Comparison of ENCODE assay signal across 38 cellular contexts in the genomic region with DNA sequence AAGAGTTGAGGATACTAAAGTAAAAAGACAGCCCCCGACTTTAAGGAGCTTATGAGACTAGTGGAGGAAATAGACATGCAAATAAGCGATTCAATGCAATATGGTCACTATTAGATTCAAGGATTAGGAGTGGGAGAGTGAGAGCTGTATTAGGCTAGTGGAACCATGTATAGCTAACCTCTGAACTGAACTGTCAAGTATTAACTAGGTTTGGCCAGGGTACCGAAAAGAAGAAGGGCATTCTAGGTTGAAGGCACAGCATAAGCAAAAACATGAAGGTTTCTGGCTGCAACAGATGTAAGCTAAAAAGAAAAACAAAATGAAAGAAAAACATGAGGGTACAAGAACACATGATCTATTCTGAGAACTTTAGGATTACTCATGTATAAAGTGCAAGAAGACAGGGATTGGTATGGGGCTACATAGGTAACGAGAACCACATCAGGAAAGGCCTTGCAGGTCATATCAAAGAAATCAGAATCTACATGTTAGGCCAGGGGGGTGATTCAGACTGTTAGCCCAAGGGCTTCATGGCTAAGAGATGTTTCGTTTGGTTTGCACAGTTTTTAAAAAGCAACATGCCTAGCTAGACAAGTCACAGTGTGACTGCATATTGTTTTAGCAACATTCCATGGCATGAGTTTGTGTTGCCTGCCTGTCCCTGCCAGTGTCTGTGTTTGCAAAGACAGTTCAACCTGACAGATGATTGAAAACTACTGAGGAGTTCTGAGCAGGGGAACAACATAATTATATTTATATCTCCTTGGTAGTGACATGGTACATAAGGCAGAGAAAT. TPM values are rescaled to one million over a fixed set of nuclear protein-coding genes. Genes with fewer than 3 reads are reported as not detected.
"Had no signal": no experiment of that assay in that cellular context is flagged by ENCODE, and none has a peak within 500 bp of the region (broad histone marks: within the 10 kb centered on the region; RNA-seq: fewer than 3 reads in every experiment).

No MANE protein-coding gene starts in this region.

- H3K4me3 Mint-ChIP-seq: activated naive CD8-positive, alpha-beta T cell; effector memory CD8-positive, alpha-beta T cell; memory B cell; naive thymus-derived CD4-positive, alpha-beta T cell; neural progenitor cell; T-helper 1 cell treated with Interleukin-12 subunit alpha and Interleukin-12 subunit beta and Interleukin-4 antibody, amounts not matched to agents 30 μg/mL and 1 μg/mL, for 36 hours had no signal

- ATAC-seq: activated CD4-positive, CD25-positive, alpha-beta regulatory T cell treated with anti-CD3 and anti-CD28 coated beads, Interleukin-2, amount 50 U/mL, for 24 hours; body of pancreas; effector memory CD8-positive, alpha-beta T cell; esophagus mucosa; left cardiac atrium; naive thymus-derived CD4-positive, alpha-beta T cell; psoas muscle had no signal

- H3K9me3 Mint-ChIP-seq: effector memory CD8-positive, alpha-beta T cell; memory B cell; naive thymus-derived CD4-positive, alpha-beta T cell; neural progenitor cell; T-helper 1 cell treated with Interleukin-12 subunit alpha and Interleukin-12 subunit beta and Interleukin-4 antibody, amounts not matched to agents 30 μg/mL and 1 μg/mL, for 36 hours had no signal

- H3K27ac Mint-ChIP-seq: activated naive CD8-positive, alpha-beta T cell; effector memory CD8-positive, alpha-beta T cell; memory B cell; naive thymus-derived CD4-positive, alpha-beta T cell; neural progenitor cell; T-helper 1 cell treated with Interleukin-12 subunit alpha and Interleukin-12 subunit beta and Interleukin-4 antibody, amounts not matched to agents 30 μg/mL and 1 μg/mL, for 36 hours had no signal

- H3K4me3 ChIP-seq: body of pancreas, cardiac muscle cell, heart right ventricle, neural progenitor cell, psoas muscle, smooth muscle cell, transverse colon had no signal

- H3K9me3 ChIP-seq: body of pancreas, heart right ventricle, psoas muscle, transverse colon had no signal

- H3K36me3 ChIP-seq: cardiac muscle cell, heart right ventricle, neural progenitor cell, transverse colon, WERI-Rb-1 had no signal

- H3K79me2 ChIP-seq: parathyroid adenoma had no signal

- H3K9ac ChIP-seq: neural progenitor cell, parathyroid adenoma had no signal

- FAIRE-seq: TTC549, urothelium cell line had no signal

- H3K27ac ChIP-seq: body of pancreas, cardiac muscle cell, heart right ventricle, neural progenitor cell, parathyroid adenoma, psoas muscle, transverse colon, WERI-Rb-1 had no signal

- H3K4me2 ChIP-seq: neural progenitor cell, smooth muscle cell had no signal

- H3K4me1 ChIP-seq: body of pancreas, heart right ventricle, neural progenitor cell, parathyroid adenoma, psoas muscle had no signal

- DNase-seq: activated CD4-positive, alpha-beta T cell treated with anti-CD3 and anti-CD28 coated beads for 48 hours; activated CD4-positive, alpha-beta T cell treated with anti-CD3 and anti-CD28 coated beads, Interleukin-2, amount 50 U/mL, for 48 hours; activated CD8-positive, alpha-beta memory T cell treated with anti-CD3 and anti-CD28 coated beads for 24 hours; activated effector memory CD4-positive, alpha-beta T cell treated with Interleukin-2 at 50 U/mL for 16 hours; activated naive CD4-positive, alpha-beta T cell treated with Interleukin-2 at 50 U/mL for 16 hours; aorta; body of pancreas; cerebellar nuclear complex; cortex of kidney; effector memory CD8-positive, alpha-beta T cell; foreskin melanocyte; heart right ventricle; left cardiac atrium; midbrain; naive thymus-derived CD4-positive, alpha-beta T cell; occipital lobe; psoas muscle; stimulated activated CD4-positive, alpha-beta T cell treated with anti-CD3 and anti-CD28 coated beads, Interleukin-15, amount 100 ng/mL, for 24 hours; stimulated activated CD4-positive, alpha-beta T cell treated with anti-CD3 and anti-CD28 coated beads, Interleukin-2, amount 100 ng/mL, for 24 hours; stimulated activated naive CD4-positive, alpha-beta T cell; SW 1271; T-helper 9 cell; transverse colon had no signal

- H3K36me3 Mint-ChIP-seq: activated naive CD8-positive, alpha-beta T cell; memory B cell; naive thymus-derived CD4-positive, alpha-beta T cell; neural progenitor cell had no signal

- H3K27me3 ChIP-seq: body of pancreas, cardiac muscle cell, heart right ventricle, neural progenitor cell, transverse colon had no signal

- H2AFZ ChIP-seq: neural progenitor cell, parathyroid adenoma had no signal

- H3K4me1 Mint-ChIP-seq: memory B cell; naive thymus-derived CD4-positive, alpha-beta T cell; neural progenitor cell had no signal

RNA-seq across cellular contexts. Expression of gene HAO2, which starts 54.4 kb away (rescaled TPM):
- total RNA-seq: aorta; body of pancreas; cardiac muscle cell; esophagus mucosa; glomerular endothelial cell; heart right ventricle; left cardiac atrium; naive thymus-derived CD4-positive, alpha-beta T cell; occipital lobe; psoas muscle; smooth muscle cell; temporal lobe; transverse colon had no signal
- polyA plus RNA-seq: adipose tissue; aorta; cardiac muscle cell; naive thymus-derived CD4-positive, alpha-beta T cell; psoas muscle; smooth muscle cell had no signal
